In genomic region chr3:123700791-123701712, GRCh38 we compare ENCODE assay signal across 9 cellular contexts.
DNase-seq lines count a peak whose midpoint lies in the region; ATAC-seq, FAIRE-seq and TF ChIP-seq lines count a peak whose summit lies in the region.
"Had no signal": no experiment of that assay in that cellular context is flagged by ENCODE, and none has a peak within 500 bp of the region (broad histone marks: within the 10 kb centered on the region; RNA-seq: fewer than 3 reads in every experiment).

No MANE protein-coding gene starts in this region.

- TF ChIP-seq POLR2A in HepG2 (IDR thresholded peaks at IDR 0.05; ENCODE audit: insufficient read depth in 1 of 2, low read depth in 2 of 2, low read length in 2 of 2) (no peak), prostate gland (IDR thresholded peaks at IDR 0.05) (peak; percentile 33)

- DNase-seq in HepG2 (ENCODE audit: low spot score) (no peak), left colon (peak; percentile 23 to 74), prostate gland (ENCODE audit: low spot score) (peak; percentile 33), aorta (peak; percentile 74 to 83), PC-3 (no peak), NCI-H526 treated with DMSO at 0.1 percent for 48 hours (lab: John Stamatoyannopoulos, UW) (no peak)

- POLR2A ChIA-PET in HepG2 (lab: Yijun Ruan, JAX) = interaction anchor here (1.9 kb wide), 1 partner anchor 48 kb away, joined by 14 read pairs; no protein-coding TSS in a partner anchor
- POLR2A ChIA-PET in PC-3 (lab: Charles Lee; ENCODE audit: unreplicated experiment) = no interaction called here

- intact Hi-C loops in HepG2 (cut with micrococcal nuclease; ENCODE audit: unreplicated experiment) (no loop called here), left colon (cut with DNase I, micrococcal nuclease) (loop anchor here in 1 of 2 donors (5.0 kb wide), 1 partner anchor 49 kb away; no protein-coding TSS in a partner anchor), prostate gland (cut with DNase I) (no loop called here), aorta (cut with DNase I) (loop anchor here (2.0 to 5.0 kb wide), 2 partner anchors 48 to 49 kb away; no protein-coding TSS in a partner anchor), PC-3 (cut with micrococcal nuclease) (no loop called here)

- BruUV-seq in HepG2 (replicated peaks; lab: Mats Ljungman, UMichigan) = no TSS peak
- BruUV-seq in PC-3 (replicated peaks; lab: Mats Ljungman, UMichigan) = no TSS peak

- in situ Hi-C loops in HepG2 (cut with HindIII; ENCODE audit: extremely low pct_ligation_motif_present, low pct_unique_long_range_greater_than_20kb) = no loop called here

- CTCF ChIA-PET in HepG2 (lab: Yijun Ruan, JAX; ENCODE audit: low intra/inter-chr PET ratio, low total read pairs) (interaction anchor here (3.5 kb wide), 1 partner anchor 49 kb away, joined by 55 read pairs; no protein-coding TSS in a partner anchor), PC-3 (lab: Charles Lee) (no interaction called here)

- no peak for FAIRE-seq in HepG2 (lab: Jason Lieb, UNC)
- FAIRE-seq: islet of Langerhans had no signal

- H4K20me1 ChIP-seq in HepG2 (ENCODE audit: insufficient read depth, low read length) (no peaks in the 10 kb centered on the region), PC-3 (ENCODE audit: low read length) (no peaks in the 10 kb centered on the region)

- H3K27me3 ChIP-seq in liver (ENCODE audit: control insufficient read depth in 4 of 4, insufficient read depth in 4 of 4, low read length in 3 of 4) = no peaks in the 10 kb centered on the region
- H3K27me3 ChIP-seq in HepG2 (ENCODE audit: control insufficient read depth in 1 of 2, insufficient read depth in 2 of 2, low read length in 2 of 2) = no peaks in the 10 kb centered on the region
- H3K27me3 ChIP-seq in prostate gland (replicated peaks; ENCODE audit: insufficient read depth) = no peaks in the 10 kb centered on the region
- H3K27me3 ChIP-seq in aorta (ENCODE audit: control insufficient read depth in 1 of 2, insufficient read depth in 2 of 2, low read length in 1 of 2) = no peaks in the 10 kb centered on the region
- H3K27me3 ChIP-seq in PC-3 (ENCODE audit: low read length) = no peaks in the 10 kb centered on the region

- H3K79me2 ChIP-seq in HepG2 (ENCODE audit: insufficient read depth, low read length) (no peaks in the 10 kb centered on the region), PC-3 (ENCODE audit: low read length) (no peaks in the 10 kb centered on the region)

- H3K4me1 ChIP-seq in liver (ENCODE audit: control insufficient read depth in 4 of 4, insufficient read depth in 4 of 4, low read length in 3 of 4) (peaks cover 5 to 28% (median 19%) of the 10 kb centered on the region in 4 donors), HepG2 (ENCODE audit: insufficient read depth, low read length) (peaks cover 40% of the 10 kb centered on the region), prostate gland (replicated peaks) (no peaks in the 10 kb centered on the region), aorta (ENCODE audit: control insufficient read depth in 1 of 2, insufficient read depth in 2 of 2, low read length in 2 of 2) (no peaks in the 10 kb centered on the region), PC-3 (ENCODE audit: insufficient read depth, low read length) (no peaks in the 10 kb centered on the region; the same call in 1 of the 2 replicates)

- H3K9me3 ChIP-seq in liver (ENCODE audit: control insufficient read depth in 4 of 4, low read length in 3 of 4) (no peaks in the 10 kb centered on the region), HepG2 (ENCODE audit: low read length) (no peaks in the 10 kb centered on the region), prostate gland (no peaks in the 10 kb centered on the region), aorta (ENCODE audit: control insufficient read depth, low read length) (no peaks in the 10 kb centered on the region), PC-3 (ENCODE audit: low read length) (no peaks in the 10 kb centered on the region)

- WGBS in liver = 60% methylated on average over 23 of the region's 23 CpGs
- WGBS in HepG2 (ENCODE audit: low lambda C conversion rate) = 95% methylated on average over 23 of the region's 23 CpGs
- WGBS in prostate gland = 37% methylated on average over 23 of the region's 23 CpGs
- 4 to 6% methylated on average over 23 of the region's 23 CpGs for WGBS in aorta, 2 donors

- TF ChIP-seq EP300 in HepG2 (IDR thresholded peaks at IDR 0.05; ENCODE audit: low read depth in 2 of 2, low read length in 2 of 2) (no peak), HepG2 (CRISPR knock-in tag; IDR thresholded peaks at IDR 0.05; ENCODE audit: borderline replicate concordance) (no peak)

- no peak for ATAC-seq in HepG2
- ATAC-seq in left colon = peak; percentile 38
- ATAC-seq in aorta (ENCODE audit: low FRiP score) = peak; percentile 78
- ATAC-seq in HG02571 (IDR thresholded peaks at IDR 0.05; ENCODE audit: unreplicated experiment) = no peak
- no peak for ATAC-seq in PC-3

- no peak overlapping the region for H3K4me2 ChIP-seq in HepG2 (ENCODE audit: low read depth, low read length)
- H3K4me2 ChIP-seq in PC-3 (ENCODE audit: low read length) = no peak overlapping the region

- H3K27ac ChIP-seq in liver (ENCODE audit: low read depth in 1 of 2, low read length in 2 of 2) = peak overlapping the region; percentile 3 to 39
- H3K27ac ChIP-seq in HepG2 (ENCODE audit: extremely low read length, insufficient read depth, low read length) = no peak overlapping the region
- H3K27ac ChIP-seq in prostate gland = peak overlapping the region; percentile 76 to 85
- H3K27ac ChIP-seq in aorta (ENCODE audit: low read depth in 1 of 2, low read length in 2 of 2) = peak overlapping the region; percentile 30 to 85
- no peak overlapping the region for H3K27ac ChIP-seq in PC-3 (ENCODE audit: low read length)

- H2AFZ ChIP-seq in HepG2 (ENCODE audit: low read length) (no peak overlapping the region), PC-3 (ENCODE audit: low read length) (no peak overlapping the region)

- TF ChIP-seq CTCF in liver (IDR thresholded peaks at IDR 0.05; ENCODE audit: low read depth, low read length, missing input control) = no peak
- no peak for TF ChIP-seq CTCF in HepG2 (CRISPR knock-in tag; IDR thresholded peaks at IDR 0.05)
- TF ChIP-seq CTCF in prostate gland (IDR thresholded peaks at IDR 0.05) = no peak
- no peak for TF ChIP-seq CTCF in PC-3 (conservative IDR thresholded peaks at IDR 0.05; ENCODE audit: low read depth, low read length)

- H3K36me3 ChIP-seq in liver (ENCODE audit: control insufficient read depth in 4 of 4, insufficient read depth in 3 of 4, low read depth in 1 of 4, low read length in 3 of 4) = peaks cover 3 to 26% (median 7%) of the 10 kb centered on the region in 4 donors
- H3K36me3 ChIP-seq in HepG2 (replicated peaks in 1 of 2; ENCODE audit: control insufficient read depth in 1 of 2, insufficient read depth in 2 of 2, low read length in 2 of 2) = peaks cover 3 to 4% of the 10 kb centered on the region in 2 experiments; a peak in 3 of 5 replicates
- H3K36me3 ChIP-seq in prostate gland = no peaks in the 10 kb centered on the region
- peaks cover 0 to 2% of the 10 kb centered on the region in 2 donors for H3K36me3 ChIP-seq in aorta (ENCODE audit: control insufficient read depth in 1 of 2, insufficient read depth in 2 of 2, low read length in 1 of 2)
- H3K36me3 ChIP-seq in PC-3 (ENCODE audit: low read depth, low read length) = no peaks in the 10 kb centered on the region

- H3K9me2 ChIP-seq in PC-3 (replicated peaks; ENCODE audit: low read length) = no peaks in the 10 kb centered on the region

- peak overlapping the region in 1 of 3 donors; percentile 12 for H3K4me3 ChIP-seq in liver (ENCODE audit: low read depth in 1 of 3, low read length in 3 of 3)
- no peak overlapping the region for H3K4me3 ChIP-seq in HepG2 (replicated peaks in 1 of 3; ENCODE audit: insufficient read depth in 1 of 3, low read depth in 2 of 3, low read length in 3 of 3)
- peak overlapping the region; percentile 33 to 34 for H3K4me3 ChIP-seq in prostate gland
- H3K4me3 ChIP-seq in aorta (ENCODE audit: low read length in 2 of 2) = peak overlapping the region; percentile 79 to 85
- H3K4me3 ChIP-seq in PC-3 (ENCODE audit: low read length) = no peak overlapping the region

- no peak overlapping the region for H3K9ac ChIP-seq in liver (ENCODE audit: low read depth in 1 of 2, low read length in 2 of 2)
- H3K9ac ChIP-seq in HepG2 (ENCODE audit: insufficient read depth, low read depth, low read length) = no peak overlapping the region
- no peak overlapping the region for H3K9ac ChIP-seq in PC-3 (ENCODE audit: low read length)

- no peaks in the 10 kb centered on the region for H3F3A ChIP-seq in PC-3 (ENCODE audit: low read length, unreplicated experiment)

- TF ChIP-seq RAD21 in liver (IDR thresholded peaks at IDR 0.05) = no peak
- no peak for TF ChIP-seq RAD21 in HepG2 (CRISPR knock-in tag; IDR thresholded peaks at IDR 0.05)

TF ChIP-seq in liver, 16 proteins besides CTCF, POLR2A, EP300 and RAD21:
- TF ChIP-seq FOXA2 (IDR thresholded peaks at IDR 0.05) (no peak), HNF4A (conservative IDR thresholded peaks at IDR 0.05) (peak; percentile 45 to 56), JUND (IDR thresholded peaks at IDR 0.05) (no peak)

TF ChIP-seq in HepG2, 621 proteins besides CTCF, POLR2A, EP300 and RAD21 (continues in another document):
- TF ChIP-seq ZNF790 (CRISPR knock-in tag; IDR thresholded peaks at IDR 0.05; ENCODE audit: borderline replicate concordance) = no peak
- no peak for TF ChIP-seq MAFF (IDR thresholded peaks at IDR 0.05; ENCODE audit: low read depth, low read length)
- TF ChIP-seq ZNF121 (CRISPR knock-in tag; IDR thresholded peaks at IDR 0.05) = no peak
- TF ChIP-seq ZFY (CRISPR knock-in tag; IDR thresholded peaks at IDR 0.05) = no peak
- TF ChIP-seq DR1 (CRISPR knock-in tag; IDR thresholded peaks at IDR 0.05) = no peak
- no peak for TF ChIP-seq KLF6 (CRISPR knock-in tag; IDR thresholded peaks at IDR 0.05)
- no peak for TF ChIP-seq TGIF2 (CRISPR knock-in tag; IDR thresholded peaks at IDR 0.05)
- TF ChIP-seq ZFP36L2 (CRISPR knock-in tag; IDR thresholded peaks at IDR 0.05) = no peak
- no peak for TF ChIP-seq SMARCC2 (IDR thresholded peaks at IDR 0.05)
- TF ChIP-seq ZC3H4 (CRISPR knock-in tag; IDR thresholded peaks at IDR 0.05; ENCODE audit: borderline replicate concordance) = no peak

Comparison
In these comparisons a context has a peak if more than half of its experiments do, and no peak if none do; other contexts are left out.
1. H3K27ac ChIP-seq: peak in liver (2 of 2), prostate gland (2 of 2) and aorta (2 of 2); none in HepG2 (single experiment) and PC-3 (single experiment).
2. H3K4me3 ChIP-seq: peak in prostate gland (2 of 2) and aorta (2 of 2); none in HepG2 (0 of 3) and PC-3 (single experiment).
3. ATAC-seq: peak in left colon (single experiment) and aorta (single experiment); none in HepG2 (single experiment), HG02571 (single experiment) and PC-3 (single experiment).
4. DNase-seq: peak in left colon (2 of 2), prostate gland (single experiment) and aorta (2 of 2); none in HepG2 (single experiment), PC-3 (single experiment) and NCI-H526 treated with DMSO at 0.1 percent for 48 hours (single experiment).
5. intact Hi-C loops: an anchor here in aorta (2.0 to 5.0 kb wide); none called in HepG2, prostate gland and PC-3.